In genomic region chr11:78028423-78028822, GRCh38 we compare ENCODE assay signal across 9 cellular contexts. TPM values are rescaled to one million over a fixed set of nuclear protein-coding genes. Genes with fewer than 3 reads are reported as not detected.
"Had no signal": no experiment of that assay in that cellular context is flagged by ENCODE, and none has a peak within 500 bp of the region (broad histone marks: within the 10 kb centered on the region; RNA-seq: fewer than 3 reads in every experiment).

No MANE protein-coding gene starts in this region.

RNA-seq across cellular contexts. Expression of gene THRSP, which starts 35.2 kb away (rescaled TPM):
- total RNA-seq: activated CD4-positive, alpha-beta T cell treated with anti-CD3 and anti-CD28 coated beads, Interleukin-2, amount 10 ng/mL, durations not matched to agents 7 days and 5 days; activated CD8-positive, alpha-beta T cell treated with anti-CD3 and anti-CD28 coated beads, Interleukin-2, amount 10 ng/mL, durations not matched to agents 7 days and 5 days; activated naive CD8-positive, alpha-beta T cell treated with anti-CD3 and anti-CD28 coated beads, Interleukin-2, amount 10 ng/mL, durations not matched to agents 7 days and 5 days; activated T-helper 2 cell treated with anti-CD3 and anti-CD28 coated beads, Interferon-gamma antibody, Interleukin-2, Interleukin-4, amounts not matched to agents 10 μg/mL and 5 μg/mL and 100 μg/mL, durations not matched to agents 14 hours and 24 hours and 36 hours; esophagus mucosa; natural killer cell; spleen; T-helper 1 cell treated with Interleukin-12 subunit alpha and Interleukin-12 subunit beta and Interleukin-4 antibody, amounts not matched to agents 30 ng/mL and 1 ng/mL, for 36 hours; ureter had no signal
